ENCODE assay signal across 8 cellular contexts in the genomic region with DNA sequence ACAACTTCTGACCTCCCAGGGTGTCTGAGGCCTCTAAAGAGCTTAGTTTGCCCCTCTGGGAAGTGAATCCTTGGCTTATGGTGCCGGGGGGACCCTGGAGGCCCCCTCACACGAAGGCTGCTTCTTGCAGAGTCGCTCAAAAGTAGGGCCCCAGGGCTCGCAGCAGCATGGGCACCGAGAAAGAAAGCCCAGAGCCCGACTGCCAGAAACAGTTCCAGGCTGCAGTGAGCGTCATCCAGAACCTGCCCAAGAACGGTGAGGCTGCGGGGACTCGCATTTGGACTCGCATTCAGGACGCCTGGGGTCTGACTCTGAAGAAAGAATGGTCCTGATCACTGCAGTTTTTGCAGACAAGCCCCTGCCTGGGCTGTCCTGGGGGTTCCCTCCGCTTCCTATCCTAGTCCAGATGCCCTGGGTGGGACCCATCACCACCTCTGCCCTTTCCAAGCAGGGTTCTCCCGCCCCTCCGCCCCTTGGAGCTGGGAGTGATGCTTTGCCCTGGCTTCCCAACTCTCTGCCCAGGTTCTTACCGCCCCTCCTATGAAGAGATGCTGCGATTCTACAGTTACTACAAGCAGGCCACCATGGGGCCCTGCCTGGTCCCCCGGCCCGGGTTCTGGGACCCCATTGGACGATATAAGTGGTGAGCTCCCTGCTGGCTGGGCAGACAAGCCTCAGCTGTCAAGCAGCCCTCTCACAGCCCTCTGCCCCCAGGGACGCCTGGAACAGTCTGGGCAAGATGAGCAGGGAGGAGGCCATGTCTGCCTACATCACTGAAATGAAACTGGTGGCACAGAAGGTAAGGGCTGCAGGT. TPM values are rescaled to one million over a fixed set of nuclear protein-coding genes. Genes with fewer than 3 reads are reported as not detected.
DNase-seq lines count a peak whose midpoint lies in the region; ATAC-seq, FAIRE-seq and TF ChIP-seq lines count a peak whose summit lies in the region.

No MANE protein-coding gene starts in this region.

- no peaks in the 10 kb centered on the region for H3K9me2 ChIP-seq in Loucy (replicated peaks; ENCODE audit: low read depth, low read length)

- H3K9me3 ChIP-seq in Loucy (ENCODE audit: insufficient read depth, low read depth, low read length) (no peaks in the 10 kb centered on the region), duodenal mucosa (ENCODE audit: control insufficient read depth in 1 of 2, low read length in 2 of 2) (no peaks in the 10 kb centered on the region)

- no peaks in the 10 kb centered on the region for H3F3A ChIP-seq in Loucy (ENCODE audit: low read depth)

- H3K27ac Mint-ChIP-seq in natural killer cell treated with Interleukin-12 subunit alpha and Interleukin-12 subunit beta and Interleukin-15 and Interleukin-18, amount 100 ng/mL, for 72 hours: peak overlapping the region; percentile 30 to 78

- peak overlapping the region; percentile 91 for H3K4me2 ChIP-seq in Loucy (ENCODE audit: low read depth, low read length, poor library complexity, severe bottlenecking)

- H3K27me3 Mint-ChIP-seq in natural killer cell treated with Interleukin-12 subunit alpha and Interleukin-12 subunit beta and Interleukin-15 and Interleukin-18, amount 100 ng/mL, for 72 hours: peaks cover 0 to 2% of the 10 kb centered on the region in 2 donors

- H3K4me3 ChIP-seq in Loucy (ENCODE audit: low read length, poor library complexity, severe bottlenecking) (peak overlapping the region; percentile 87), duodenal mucosa (ENCODE audit: low read depth in 1 of 2, low read length in 2 of 2) (peak overlapping the region; percentile 88 to 91)

- H3K36me3 ChIP-seq in Loucy (ENCODE audit: insufficient read depth, low read length) (no peaks in the 10 kb centered on the region), duodenal mucosa (ENCODE audit: control insufficient read depth in 1 of 2, insufficient read depth in 2 of 2, low read length in 2 of 2) (peaks cover 0 to 9% of the 10 kb centered on the region in 2 donors)

- peak overlapping the region; percentile 86 for H3K4me3 Mint-ChIP-seq in natural killer cell treated with Interleukin-12 subunit alpha and Interleukin-12 subunit beta and Interleukin-15 and Interleukin-18, amount 100 ng/mL, for 72 hours

- DNase-seq in Ammon's horn (ENCODE audit: low spot score) (peak; percentile 26), NCI-H187 (lab: John Stamatoyannopoulos, UW) (no peak), frontal cortex (ENCODE audit: low spot score in 2 of 2) (no peak), iPS-NIHi11 (ENCODE audit: low spot score) (no peak), RCC 7860 (ENCODE audit: low spot score) (no peak)
- no peak for DNase-seq in natural killer cell treated with Interleukin-12 subunit alpha and Interleukin-12 subunit beta and Interleukin-15 and Interleukin-18, amount 100 ng/mL, for 72 hours (ENCODE audit: low spot score)

- H3K27me3 ChIP-seq in Loucy (ENCODE audit: insufficient read depth, low read length, poor library complexity, severe bottlenecking) (no peaks in the 10 kb centered on the region), duodenal mucosa (ENCODE audit: control insufficient read depth in 1 of 2, insufficient read depth in 2 of 2, low read length in 2 of 2) (no peaks in the 10 kb centered on the region)

- peaks cover 14% of the 10 kb centered on the region; the same call in 1 of the 2 replicates for H3K79me2 ChIP-seq in Loucy (ENCODE audit: insufficient read depth, low read length)

- no peaks in the 10 kb centered on the region for H3K36me3 Mint-ChIP-seq in natural killer cell treated with Interleukin-12 subunit alpha and Interleukin-12 subunit beta and Interleukin-15 and Interleukin-18, amount 100 ng/mL, for 72 hours

- peaks cover 12 to 23% of the 10 kb centered on the region in 2 donors for H3K4me1 Mint-ChIP-seq in natural killer cell treated with Interleukin-12 subunit alpha and Interleukin-12 subunit beta and Interleukin-15 and Interleukin-18, amount 100 ng/mL, for 72 hours (ENCODE audit: low read depth in 2 of 2)

- FAIRE-seq in frontal cortex (lab: Jason Lieb, UNC) (no peak), RCC 7860 (lab: Jason Lieb, UNC) (no peak)

- H2AFZ ChIP-seq in Loucy (ENCODE audit: low read length): peak overlapping the region; percentile 85

- peak overlapping the region; percentile 68 for H3K27ac ChIP-seq in duodenal mucosa (ENCODE audit: low read depth, low read length)

- peaks cover 16% of the 10 kb centered on the region for H3K4me1 ChIP-seq in Loucy (ENCODE audit: insufficient read depth, low read length, poor library complexity, severe bottlenecking)
- peaks cover 37 to 40% of the 10 kb centered on the region in 2 donors for H3K4me1 ChIP-seq in duodenal mucosa (ENCODE audit: control insufficient read depth in 1 of 2, insufficient read depth in 2 of 2, low read length in 2 of 2)

- no peaks in the 10 kb centered on the region for H3K9me3 Mint-ChIP-seq in natural killer cell treated with Interleukin-12 subunit alpha and Interleukin-12 subunit beta and Interleukin-15 and Interleukin-18, amount 100 ng/mL, for 72 hours

- ATAC-seq in natural killer cell treated with Interleukin-12 subunit alpha and Interleukin-12 subunit beta and Interleukin-15 and Interleukin-18, amount 100 ng/mL, for 72 hours: no peak

- H4K20me1 ChIP-seq in Loucy (ENCODE audit: insufficient read depth, low read length, poor library complexity, severe bottlenecking): no peaks in the 10 kb centered on the region

- TF ChIP-seq CTCF in Loucy (conservative IDR thresholded peaks at IDR 0.05; ENCODE audit: low read length): no peak

- H3K9ac ChIP-seq in Loucy (ENCODE audit: low read depth, low read length, poor library complexity, severe bottlenecking): peak overlapping the region; percentile 79
- H3K9ac ChIP-seq in duodenal mucosa (ENCODE audit: low read depth in 1 of 2, low read length in 2 of 2): peak overlapping the region; percentile 86 to 97

RNA-seq across cellular contexts. Expression of a gene that starts 0.7 kb away (rescaled TPM):
- total RNA-seq in natural killer cell treated with Interleukin-12 subunit alpha and Interleukin-12 subunit beta and Interleukin-15 and Interleukin-18, amount 100 ng/mL, for 72 hours: 10 to 100 TPM in 1 of 2 donors, 1 to 10 TPM in 1; 8.3 to 14.8 TPM
- total RNA-seq in frontal cortex: 2.4 TPM

RNA-seq across cellular contexts. Expression of a gene that starts 3.9 kb away (rescaled TPM):
- total RNA-seq in natural killer cell treated with Interleukin-12 subunit alpha and Interleukin-12 subunit beta and Interleukin-15 and Interleukin-18, amount 100 ng/mL, for 72 hours: 1 to 10 TPM; 2.7 to 5.9 TPM
- total RNA-seq in frontal cortex: 0.82 TPM

RNA-seq across cellular contexts. Expression of a gene that starts 12.1 kb away (rescaled TPM):
- 10 to 100 TPM; 48.0 to 66.9 TPM for total RNA-seq in natural killer cell treated with Interleukin-12 subunit alpha and Interleukin-12 subunit beta and Interleukin-15 and Interleukin-18, amount 100 ng/mL, for 72 hours
- 8.6 TPM for total RNA-seq in frontal cortex

RNA-seq across cellular contexts. Expression of a gene that starts 25.5 kb away (rescaled TPM):
- total RNA-seq in natural killer cell treated with Interleukin-12 subunit alpha and Interleukin-12 subunit beta and Interleukin-15 and Interleukin-18, amount 100 ng/mL, for 72 hours: 10 to 100 TPM in 1 of 2 donors, 1 to 10 TPM in 1; 6.1 to 10.7 TPM
- total RNA-seq in frontal cortex: 8.2 TPM
